In genomic region chr17:38872671-38873385, GRCh38 we compare ENCODE assay signal across 10 cellular contexts. TPM values are rescaled to one million over a fixed set of nuclear protein-coding genes. Genes with fewer than 3 reads are reported as not detected.
DNase-seq lines count a peak whose midpoint lies in the region; ATAC-seq and TF ChIP-seq lines count a peak whose summit lies in the region.
"Had no signal": no experiment of that assay in that cellular context is flagged by ENCODE, and none has a peak within 500 bp of the region (broad histone marks: within the 10 kb centered on the region; RNA-seq: fewer than 3 reads in every experiment).

No MANE protein-coding gene starts in this region.

- no peaks in the 10 kb centered on the region for H3K36me3 Mint-ChIP-seq in memory B cell

- ATAC-seq in left cardiac atrium: no peak
- no peak for ATAC-seq in memory B cell (ENCODE audit: low read depth)
- ATAC-seq in upper lobe of right lung: no peak
- ATAC-seq in GM21825 (IDR thresholded peaks at IDR 0.05; ENCODE audit: unreplicated experiment): no peak
- ATAC-seq: esophagus mucosa had no signal

- peaks cover 92% of the 10 kb centered on the region for H3K4me1 ChIP-seq in left ventricle myocardium inferior
- H3K4me1 ChIP-seq in adipocyte (ENCODE audit: control insufficient read depth, insufficient read depth, low read length): peaks cover 66% of the 10 kb centered on the region
- H3K4me1 ChIP-seq in upper lobe of right lung: peaks cover 75% of the 10 kb centered on the region

- H3K36me3 ChIP-seq in left ventricle myocardium inferior (peaks cover 3% of the 10 kb centered on the region), adipocyte (ENCODE audit: control insufficient read depth, insufficient read depth, low read length, severe bottlenecking) (peaks cover 18% of the 10 kb centered on the region), upper lobe of right lung (peaks cover 1% of the 10 kb centered on the region)

- H3K27me3 Mint-ChIP-seq in memory B cell: no peaks in the 10 kb centered on the region

- H3K27me3 ChIP-seq in left ventricle myocardium inferior (ENCODE audit: low read depth) (no peaks in the 10 kb centered on the region), adipocyte (replicated peaks; ENCODE audit: control insufficient read depth, insufficient read depth, low read length) (no peaks in the 10 kb centered on the region), upper lobe of right lung (no peaks in the 10 kb centered on the region)

- no peaks in the 10 kb centered on the region for H3K9me3 ChIP-seq in left ventricle myocardium inferior (replicated peaks)
- no peaks in the 10 kb centered on the region for H3K9me3 ChIP-seq in adipocyte (ENCODE audit: control insufficient read depth, low read length)
- no peaks in the 10 kb centered on the region for H3K9me3 ChIP-seq in upper lobe of right lung

- H3K4me3 ChIP-seq in left ventricle myocardium inferior (peak overlapping the region; percentile 99), adipocyte (ENCODE audit: low read length) (peak overlapping the region; percentile 84), upper lobe of right lung (peak overlapping the region; percentile 86)

- DNase-seq in left ventricle myocardium inferior: no peak
- no peak for DNase-seq in left cardiac atrium
- DNase-seq in adipocyte (ENCODE audit: low read depth): no peak
- DNase-seq in memory B cell (ENCODE audit: low spot score in 2 of 2): no peak
- no peak for DNase-seq in upper lobe of right lung
- DNase-seq in GOT3 (lab: John Stamatoyannopoulos, UW): no peak
- no peak for DNase-seq in cortex of kidney (lab: John Stamatoyannopoulos, UW)
- DNase-seq: SIG-M5 had no signal

- peak overlapping the region; percentile 100 for H3K9ac ChIP-seq in adipocyte (ENCODE audit: low read length)

- peak overlapping the region; percentile 76 for H3K27ac Mint-ChIP-seq in memory B cell

- H3K4me1 Mint-ChIP-seq in memory B cell: peaks cover 68% of the 10 kb centered on the region

- H3K9me3 Mint-ChIP-seq in memory B cell: no peaks in the 10 kb centered on the region

- no peak for TF ChIP-seq CTCF in left ventricle myocardium inferior (IDR thresholded peaks at IDR 0.05; ENCODE audit: borderline replicate concordance)
- no peak for TF ChIP-seq CTCF in upper lobe of right lung (IDR thresholded peaks at IDR 0.05)

- H3K4me3 Mint-ChIP-seq in memory B cell: peak overlapping the region; percentile 24

- intact Hi-C loops in left ventricle myocardium inferior (cut with micrococcal nuclease) (no loop called here), left cardiac atrium (cut with DNase I) (loop anchor here in 1 of 2 donors (5.0 kb wide), 1 partner anchor 34 kb away; no protein-coding TSS in a partner anchor), upper lobe of right lung (cut with DNase I) (no loop called here)

- H3K27ac ChIP-seq in left ventricle myocardium inferior (replicated peaks): peak overlapping the region; percentile 97
- H3K27ac ChIP-seq in upper lobe of right lung: peak overlapping the region; percentile 97

RNA-seq across cellular contexts. Expression of gene LASP1, which starts 3.0 kb away (rescaled TPM):
- total RNA-seq in left ventricle myocardium inferior (29.4 TPM), left cardiac atrium (10 to 100 TPM; 51.8 to 55.0 TPM), upper lobe of right lung (158 TPM)

RNA-seq across cellular contexts. Expression of gene RPL23, which starts 19.3 kb away (rescaled TPM):
- total RNA-seq in left ventricle myocardium inferior: 760 TPM
- total RNA-seq in left cardiac atrium: 100 to 1,000 TPM; 892 to 925 TPM
- 1,142 TPM for total RNA-seq in upper lobe of right lung

RNA-seq across cellular contexts. Expression of gene CWC25, which starts 47.7 kb away (rescaled TPM):
- total RNA-seq in left ventricle myocardium inferior: 8.7 TPM
- 10 to 100 TPM in 1 of 2 donors, 1 to 10 TPM in 1; 8.5 to 12.1 TPM for total RNA-seq in left cardiac atrium
- 22.2 TPM for total RNA-seq in upper lobe of right lung
